In genomic region chr13:100892981-100893380, GRCh38 we compare ENCODE assay signal across 25 cellular contexts.
DNase-seq lines count a peak whose midpoint lies in the region; ATAC-seq, FAIRE-seq and TF ChIP-seq lines count a peak whose summit lies in the region.
"Had no signal": no experiment of that assay in that cellular context is flagged by ENCODE, and none has a peak within 500 bp of the region (broad histone marks: within the 10 kb centered on the region; RNA-seq: fewer than 3 reads in every experiment).

No MANE protein-coding gene starts in this region.

- FAIRE-seq in urothelium cell line (lab: Jason Lieb, UNC), result no peak
- FAIRE-seq: GM12878 had no signal

- no peak for ATAC-seq in omental fat pad (ENCODE audit: low FRiP score)
- ATAC-seq: GM12878 had no signal

- H3K27ac ChIP-seq in substantia nigra (ENCODE audit: low read depth, low read length, poor library complexity, severe bottlenecking), result peak overlapping the region; percentile 56
- H3K27ac ChIP-seq: HL-60, RWPE1 had no signal

- TF ChIP-seq CTCF in omental fat pad (IDR thresholded peaks at IDR 0.05), result no peak

- peak; percentile 18 for DNase-seq in EH (ENCODE audit: low read depth)
- peak; percentile 78 for DNase-seq in foreskin melanocyte
- DNase-seq in midbrain (lab: John Stamatoyannopoulos, UW), result peak; percentile 30
- peak in 17 of 49 donors; percentile 3 to 49 (median 7) for DNase-seq in substantia nigra (lab: John Stamatoyannopoulos, UW)
- DNase-seq in omental fat pad (ENCODE audit: low spot score), result no peak
- no peak for DNase-seq in middle frontal gyrus (ENCODE audit: extremely low spot score, low spot score)
- DNase-seq in urothelium cell line (ENCODE audit: low spot score), result no peak
- DNase-seq in NCI-H2196 (lab: John Stamatoyannopoulos, UW; ENCODE audit: unreplicated experiment), result no peak
- DNase-seq: COR-L47, DMS79, H9, HFFc6, KBM-7, MM.1S, NCI-H1092, NCI-H1436, NCI-H187 treated with DMSO at 0.1 percent for 48 hours, NCI-H2227 treated with DMSO at 0.1 percent for 48 hours, NCI-H510A, NCI-H748 treated with DMSO at 0.1 percent for 48 hours, SHP77 treated with DMSO at 0.1 percent for 48 hours, SK-N-SH had no signal

Comparison
In these comparisons a context has a peak if more than half of its experiments do, and no peak if none do; other contexts are left out.
1. DNase-seq: peak in EH (single experiment), foreskin melanocyte (single experiment) and midbrain (single experiment); none in omental fat pad (single experiment), middle frontal gyrus (single experiment), urothelium cell line (single experiment) and NCI-H2196 (single experiment).